ENCODE assay signal across 1 cellular context in the genomic region with DNA sequence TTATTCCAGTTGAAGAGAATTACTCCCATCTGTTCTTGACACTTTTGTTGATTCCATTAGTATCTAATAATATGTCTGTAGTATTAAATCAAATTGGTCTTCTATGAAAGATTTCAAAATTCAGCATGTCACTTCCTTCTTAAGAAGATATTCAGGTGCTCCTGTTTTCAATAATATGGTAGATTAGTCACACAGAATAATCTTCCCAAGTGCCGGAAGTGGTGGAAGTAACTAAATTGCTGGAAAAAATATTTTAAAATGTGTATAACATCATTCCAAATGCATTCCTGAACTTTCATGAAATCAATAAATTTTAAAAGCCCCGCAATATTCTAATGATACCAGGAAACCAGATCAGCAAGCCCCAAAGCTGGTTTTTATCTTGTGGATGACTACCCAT.
TF ChIP-seq lines count a peak whose summit lies in the region.

No MANE protein-coding gene starts in this region.

TF ChIP-seq in HCT116, 20 proteins besides CTCF, POLR2A, EP300 and RAD21:
- no peak for TF ChIP-seq FOSL1 (IDR thresholded peaks at IDR 0.05; ENCODE audit: low read depth)
- TF ChIP-seq EZH2phosphoT487 (IDR thresholded peaks at IDR 0.05; ENCODE audit: borderline replicate concordance): no peak
- TF ChIP-seq ZNF274 (IDR thresholded peaks at IDR 0.05; ENCODE audit: low read depth, low read length): no peak
- TF ChIP-seq JUND (IDR thresholded peaks at IDR 0.05): no peak
- no peak for TF ChIP-seq REST (IDR thresholded peaks at IDR 0.05; ENCODE audit: low read depth)
- TF ChIP-seq, protein P1, sequence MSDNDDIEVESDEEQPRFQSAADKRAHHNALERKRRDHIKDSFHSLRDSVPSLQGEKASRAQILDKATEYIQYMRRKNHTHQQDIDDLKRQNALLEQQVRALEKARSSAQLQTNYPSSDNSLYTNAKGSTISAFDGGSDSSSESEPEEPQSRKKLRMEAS (IDR thresholded peaks at IDR 0.05): no peak
- no peak for TF ChIP-seq EZH2 (IDR thresholded peaks at IDR 0.05)
- no peak for TF ChIP-seq CBX3 (IDR thresholded peaks at IDR 0.05; ENCODE audit: low read depth)
- no peak for TF ChIP-seq CEBPB (IDR thresholded peaks at IDR 0.05; ENCODE audit: low read depth)
- no peak for TF ChIP-seq EGR1 (IDR thresholded peaks at IDR 0.05; ENCODE audit: low read depth)
- no peak for TF ChIP-seq TCF7L2 (IDR thresholded peaks at IDR 0.05; ENCODE audit: borderline replicate concordance, extremely low read depth, insufficient read depth, insufficient read length)
- TF ChIP-seq, protein P2, sequence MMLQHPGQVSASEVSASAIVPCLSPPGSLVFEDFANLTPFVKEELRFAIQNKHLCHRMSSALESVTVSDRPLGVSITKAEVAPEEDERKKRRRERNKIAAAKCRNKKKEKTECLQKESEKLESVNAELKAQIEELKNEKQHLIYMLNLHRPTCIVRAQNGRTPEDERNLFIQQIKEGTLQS (IDR thresholded peaks at IDR 0.05): no peak
- TF ChIP-seq YY1 (IDR thresholded peaks at IDR 0.05; ENCODE audit: extremely low read depth, insufficient replicate concordance, low read depth, low read length): no peak
- TF ChIP-seq SRF (IDR thresholded peaks at IDR 0.05; ENCODE audit: low read depth): no peak
- TF ChIP-seq ZFX (IDR thresholded peaks at IDR 0.05): no peak
- TF ChIP-seq SP1 (IDR thresholded peaks at IDR 0.05; ENCODE audit: low read depth): no peak
- no peak for TF ChIP-seq SIN3A (IDR thresholded peaks at IDR 0.05; ENCODE audit: low read depth)
- TF ChIP-seq, protein P3, sequence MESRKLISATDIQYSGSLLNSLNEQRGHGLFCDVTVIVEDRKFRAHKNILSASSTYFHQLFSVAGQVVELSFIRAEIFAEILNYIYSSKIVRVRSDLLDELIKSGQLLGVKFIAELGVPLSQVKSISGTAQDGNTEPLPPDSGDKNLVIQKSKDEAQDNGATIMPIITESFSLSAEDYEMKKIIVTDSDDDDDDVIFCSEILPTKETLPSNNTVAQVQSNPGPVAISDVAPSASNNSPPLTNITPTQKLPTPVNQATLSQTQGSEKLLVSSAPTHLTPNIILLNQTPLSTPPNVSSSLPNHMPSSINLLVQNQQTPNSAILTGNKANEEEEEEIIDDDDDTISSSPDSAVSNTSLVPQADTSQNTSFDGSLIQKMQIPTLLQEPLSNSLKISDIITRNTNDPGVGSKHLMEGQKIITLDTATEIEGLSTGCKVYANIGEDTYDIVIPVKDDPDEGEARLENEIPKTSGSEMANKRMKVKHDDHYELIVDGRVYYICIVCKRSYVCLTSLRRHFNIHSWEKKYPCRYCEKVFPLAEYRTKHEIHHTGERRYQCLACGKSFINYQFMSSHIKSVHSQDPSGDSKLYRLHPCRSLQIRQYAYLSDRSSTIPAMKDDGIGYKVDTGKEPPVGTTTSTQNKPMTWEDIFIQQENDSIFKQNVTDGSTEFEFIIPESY (IDR thresholded peaks at IDR 0.05; ENCODE audit: extremely low read depth, insufficient replicate concordance, low read length): no peak
- no peak for TF ChIP-seq POLR2AphosphoS5 (IDR thresholded peaks at IDR 0.05; ENCODE audit: low read depth, low read length)
